Comparison of ENCODE assay signal across 20 cellular contexts in the genomic region with DNA sequence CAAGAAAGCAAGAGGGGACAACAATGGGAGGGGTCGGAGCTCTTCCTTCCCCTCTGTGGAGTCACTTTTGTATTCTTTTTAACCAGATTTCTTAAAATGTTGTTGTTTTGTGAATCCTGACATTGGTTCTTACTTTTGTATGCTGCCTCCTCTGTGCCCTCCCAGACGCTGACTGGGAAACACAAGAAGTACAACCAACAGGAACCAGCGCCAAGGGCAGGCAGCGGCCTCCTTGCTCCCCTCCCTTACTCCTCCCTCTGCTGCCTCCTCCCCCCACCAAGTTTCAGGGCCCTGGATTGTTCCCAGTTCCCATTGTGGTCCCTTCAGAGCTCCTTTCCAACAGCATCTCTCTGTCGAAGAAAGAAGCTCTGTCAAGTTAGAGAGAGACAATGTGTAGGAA.
"Had no signal": no experiment of that assay in that cellular context is flagged by ENCODE, and none has a peak within 500 bp of the region (broad histone marks: within the 10 kb centered on the region; RNA-seq: fewer than 3 reads in every experiment).

No MANE protein-coding gene starts in this region.

- H3K9me3 ChIP-seq: body of pancreas, colonic mucosa, gastroesophageal sphincter, left lung, mucosa of descending colon, transverse colon, uterus had no signal

- H2AFZ ChIP-seq: parathyroid adenoma had no signal

- H3K9ac ChIP-seq: parathyroid adenoma had no signal

- H3K4me3 Mint-ChIP-seq: activated T-helper 1 cell treated with anti-CD3 and anti-CD28 coated beads, Interleukin-12 subunit alpha, Interleukin-12 subunit beta, Interleukin-2, Interleukin-4 antibody, amounts not matched to agents 30 ng/mL and 10 ng/mL and 1 ng/mL, durations not matched to agents 14 hours and 24 hours and 36 hours; memory B cell; naive B cell had no signal

- H3K4me1 ChIP-seq: body of pancreas, colonic mucosa, gastroesophageal sphincter, left lung, parathyroid adenoma, transverse colon, uterus had no signal

- H3K27me3 Mint-ChIP-seq: memory B cell had no signal

- H3K4me1 Mint-ChIP-seq: memory B cell, naive B cell had no signal

- H3K79me2 ChIP-seq: parathyroid adenoma had no signal

- H3K4me3 ChIP-seq: body of pancreas, colonic mucosa, gastroesophageal sphincter, left lung, mucosa of descending colon, transverse colon, uterus had no signal

- ATAC-seq: activated naive CD4-positive, alpha-beta T cell treated with anti-CD3 and anti-CD28 coated beads, Interleukin-2, amount 50 U/mL, for 72 hours; body of pancreas; gastroesophageal sphincter; left lung; mucosa of descending colon; stimulated activated naive CD8-positive, alpha-beta T cell treated with anti-CD3 and anti-CD28 coated beads, Interleukin-15, Interleukin-2, amounts not matched to agents 100 U/mL and 50 U/mL, for 24 hours had no signal

- H3K36me3 ChIP-seq: colonic mucosa, gastroesophageal sphincter, left lung, transverse colon, uterus had no signal

- H3K27ac Mint-ChIP-seq: activated naive CD4-positive, alpha-beta T cell treated with anti-CD3 and anti-CD28 coated beads, Interleukin-2, amount 50 U/mL, for 72 hours; activated T-helper 1 cell treated with anti-CD3 and anti-CD28 coated beads, Interleukin-12 subunit alpha, Interleukin-12 subunit beta, Interleukin-2, Interleukin-4 antibody, amounts not matched to agents 30 ng/mL and 10 ng/mL and 1 ng/mL, durations not matched to agents 14 hours and 24 hours and 36 hours; memory B cell; naive B cell had no signal

- H3K36me3 Mint-ChIP-seq: activated naive CD4-positive, alpha-beta T cell treated with anti-CD3 and anti-CD28 coated beads, Interleukin-2, amount 50 U/mL, for 72 hours; memory B cell; naive B cell had no signal

- H3K27me3 ChIP-seq: body of pancreas, colonic mucosa, gastroesophageal sphincter, left lung, transverse colon, uterus had no signal

- H3K27ac ChIP-seq: body of pancreas, colonic mucosa, gastroesophageal sphincter, left lung, parathyroid adenoma, transverse colon, uterus had no signal

- H3K9me3 Mint-ChIP-seq: activated T-helper 1 cell treated with anti-CD3 and anti-CD28 coated beads, Interleukin-12 subunit alpha, Interleukin-12 subunit beta, Interleukin-2, Interleukin-4 antibody, amounts not matched to agents 30 ng/mL and 10 ng/mL and 1 ng/mL, durations not matched to agents 14 hours and 24 hours and 36 hours had no signal

- DNase-seq: activated CD4-positive, alpha-beta T cell treated with anti-CD3 and anti-CD28 coated beads, Interleukin-2, amount 50 U/mL, for 4 hours; activated gamma-delta T cell treated with Interleukin-2 at 50 U/mL for 16 hours; body of pancreas; central memory CD4-positive, alpha-beta T cell; colonic mucosa; kidney; left lung; mucosa of descending colon; naive B cell; stimulated activated CD4-positive, alpha-beta T cell treated with anti-CD3 and anti-CD28 coated beads, Interleukin-12 subunit alpha, Interleukin-12 subunit beta, amount 100 ng/mL, for 4 hours; stimulated activated CD4-positive, alpha-beta T cell treated with anti-CD3 and anti-CD28 coated beads, Interleukin-1b, Interleukin-23, amount 100 ng/mL, for 48 hours; stimulated activated naive CD8-positive, alpha-beta T cell treated with anti-CD3 and anti-CD28 coated beads, Interleukin-15, Interleukin-2, amounts not matched to agents 100 U/mL and 50 U/mL, for 24 hours; SW 1271; transverse colon; uterus had no signal
